In the genomic region with DNA sequence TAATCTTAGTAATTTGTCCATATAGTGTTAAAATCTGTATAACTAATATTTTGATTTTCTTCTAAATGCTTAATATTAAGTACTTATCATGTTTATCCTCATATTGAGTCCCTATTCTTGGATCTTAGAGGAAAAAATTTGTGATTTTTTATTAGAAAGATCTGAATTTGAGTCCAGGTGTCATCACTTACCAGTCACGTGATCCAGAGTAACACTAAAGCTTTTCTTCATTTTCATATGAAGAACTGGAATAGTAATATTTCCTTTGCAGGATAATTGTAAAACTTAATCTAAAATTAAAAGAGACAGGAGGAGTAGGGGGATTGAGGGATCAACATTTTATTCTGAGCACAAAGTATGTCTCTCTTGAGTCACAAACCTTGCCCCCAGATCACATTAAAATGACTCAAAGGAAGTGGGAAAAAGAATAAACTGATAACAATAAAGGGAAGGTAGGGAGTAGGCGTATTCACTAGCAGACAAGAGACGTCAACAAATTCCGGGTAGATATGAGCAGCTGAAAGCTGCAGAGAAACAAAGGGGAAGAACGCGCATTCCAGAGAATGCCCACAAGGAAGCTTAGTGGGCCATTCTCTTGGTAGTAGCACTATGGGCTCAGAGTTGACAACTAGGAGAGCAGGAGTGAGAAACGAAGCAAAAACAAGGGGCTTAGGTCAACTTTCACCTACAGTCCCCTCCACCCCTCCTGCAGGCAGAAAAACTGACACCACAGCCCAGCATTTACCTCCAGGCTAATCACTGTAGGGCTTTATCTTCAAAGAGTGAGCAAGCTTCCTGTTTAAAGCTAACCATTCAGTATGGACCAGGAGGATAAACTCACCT, we compare ENCODE assay signal across 3 cellular contexts.
A peak's percentile ranks its signal among the peaks of the same experiment; 100 is the strongest.
TF ChIP-seq lines count a peak whose summit lies in the region.

No MANE protein-coding gene starts in this region.

TF ChIP-seq in GM23338, 12 proteins besides CTCF, POLR2A, EP300 and RAD21 (continued from another document and continues in another):
- TF ChIP-seq, protein P1, sequence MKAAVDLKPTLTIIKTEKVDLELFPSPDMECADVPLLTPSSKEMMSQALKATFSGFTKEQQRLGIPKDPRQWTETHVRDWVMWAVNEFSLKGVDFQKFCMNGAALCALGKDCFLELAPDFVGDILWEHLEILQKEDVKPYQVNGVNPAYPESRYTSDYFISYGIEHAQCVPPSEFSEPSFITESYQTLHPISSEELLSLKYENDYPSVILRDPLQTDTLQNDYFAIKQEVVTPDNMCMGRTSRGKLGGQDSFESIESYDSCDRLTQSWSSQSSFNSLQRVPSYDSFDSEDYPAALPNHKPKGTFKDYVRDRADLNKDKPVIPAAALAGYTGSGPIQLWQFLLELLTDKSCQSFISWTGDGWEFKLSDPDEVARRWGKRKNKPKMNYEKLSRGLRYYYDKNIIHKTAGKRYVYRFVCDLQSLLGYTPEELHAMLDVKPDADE (IDR thresholded peaks at IDR 0.05): no peak
- TF ChIP-seq POLR2AphosphoS5 (IDR thresholded peaks at IDR 0.05; ENCODE audit: low read depth) (no peak), JUNB (IDR thresholded peaks at IDR 0.05; ENCODE audit: unreplicated experiment) (no peak)

TF ChIP-seq in SK-N-SH, 30 proteins besides CTCF, POLR2A, EP300 and RAD21 (continued from another document):
- TF ChIP-seq MXI1 (IDR thresholded peaks at IDR 0.05; ENCODE audit: low read depth, low read length): no peak
- TF ChIP-seq CHD2 (IDR thresholded peaks at IDR 0.05; ENCODE audit: low read length, partially characterized antibody): no peak
- no peak for TF ChIP-seq FOXM1 (IDR thresholded peaks at IDR 0.05; ENCODE audit: low read depth)
- no peak for TF ChIP-seq JUND (IDR thresholded peaks at IDR 0.05)
- TF ChIP-seq MEF2A (IDR thresholded peaks at IDR 0.05; ENCODE audit: borderline replicate concordance, low read depth): no peak
- TF ChIP-seq, protein P2, sequence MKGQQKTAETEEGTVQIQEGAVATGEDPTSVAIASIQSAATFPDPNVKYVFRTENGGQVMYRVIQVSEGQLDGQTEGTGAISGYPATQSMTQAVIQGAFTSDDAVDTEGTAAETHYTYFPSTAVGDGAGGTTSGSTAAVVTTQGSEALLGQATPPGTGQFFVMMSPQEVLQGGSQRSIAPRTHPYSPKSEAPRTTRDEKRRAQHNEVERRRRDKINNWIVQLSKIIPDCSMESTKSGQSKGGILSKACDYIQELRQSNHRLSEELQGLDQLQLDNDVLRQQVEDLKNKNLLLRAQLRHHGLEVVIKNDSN (IDR thresholded peaks at IDR 0.05; ENCODE audit: borderline replicate concordance, low read depth): no peak
- no peak for TF ChIP-seq YY1 (IDR thresholded peaks at IDR 0.05; ENCODE audit: low read depth)
- no peak for TF ChIP-seq NRF1 (IDR thresholded peaks at IDR 0.05; ENCODE audit: low read depth, low read length)
- TF ChIP-seq, protein P3, sequence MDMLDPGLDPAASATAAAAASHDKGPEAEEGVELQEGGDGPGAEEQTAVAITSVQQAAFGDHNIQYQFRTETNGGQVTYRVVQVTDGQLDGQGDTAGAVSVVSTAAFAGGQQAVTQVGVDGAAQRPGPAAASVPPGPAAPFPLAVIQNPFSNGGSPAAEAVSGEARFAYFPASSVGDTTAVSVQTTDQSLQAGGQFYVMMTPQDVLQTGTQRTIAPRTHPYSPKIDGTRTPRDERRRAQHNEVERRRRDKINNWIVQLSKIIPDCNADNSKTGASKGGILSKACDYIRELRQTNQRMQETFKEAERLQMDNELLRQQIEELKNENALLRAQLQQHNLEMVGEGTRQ (IDR thresholded peaks at IDR 0.05; ENCODE audit: borderline replicate concordance, low read depth, low read length): no peak
- no peak for TF ChIP-seq RXRA (IDR thresholded peaks at IDR 0.05; ENCODE audit: borderline replicate concordance, low read depth)
- no peak for TF ChIP-seq SMC3 (IDR thresholded peaks at IDR 0.05; ENCODE audit: low read depth, low read length)
- TF ChIP-seq NFIC (IDR thresholded peaks at IDR 0.05; ENCODE audit: borderline replicate concordance): no peak
- TF ChIP-seq, protein P4, sequence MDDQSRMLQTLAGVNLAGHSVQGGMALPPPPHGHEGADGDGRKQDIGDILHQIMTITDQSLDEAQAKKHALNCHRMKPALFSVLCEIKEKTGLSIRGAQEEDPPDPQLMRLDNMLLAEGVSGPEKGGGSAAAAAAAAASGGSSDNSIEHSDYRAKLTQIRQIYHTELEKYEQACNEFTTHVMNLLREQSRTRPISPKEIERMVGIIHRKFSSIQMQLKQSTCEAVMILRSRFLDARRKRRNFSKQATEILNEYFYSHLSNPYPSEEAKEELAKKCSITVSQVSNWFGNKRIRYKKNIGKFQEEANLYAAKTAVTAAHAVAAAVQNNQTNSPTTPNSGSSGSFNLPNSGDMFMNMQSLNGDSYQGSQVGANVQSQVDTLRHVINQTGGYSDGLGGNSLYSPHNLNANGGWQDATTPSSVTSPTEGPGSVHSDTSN (IDR thresholded peaks at IDR 0.05): no peak
- no peak for TF ChIP-seq SIN3A (IDR thresholded peaks at IDR 0.05; ENCODE audit: borderline replicate concordance, low read depth, low read length)

TF ChIP-seq in endothelial cell of umbilical vein, 7 proteins besides CTCF, POLR2A, EP300 and RAD21:
- TF ChIP-seq, protein P5, sequence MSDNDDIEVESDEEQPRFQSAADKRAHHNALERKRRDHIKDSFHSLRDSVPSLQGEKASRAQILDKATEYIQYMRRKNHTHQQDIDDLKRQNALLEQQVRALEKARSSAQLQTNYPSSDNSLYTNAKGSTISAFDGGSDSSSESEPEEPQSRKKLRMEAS (IDR thresholded peaks at IDR 0.05; ENCODE audit: insufficient read depth, insufficient read length): no peak
- TF ChIP-seq JUN (IDR thresholded peaks at IDR 0.05; ENCODE audit: borderline replicate concordance, insufficient read depth, insufficient read length, low read depth): peak; percentile 67
- peak; percentile 69 for TF ChIP-seq FOS (IDR thresholded peaks at IDR 0.05; ENCODE audit: borderline replicate concordance, insufficient read depth, low read length)
- TF ChIP-seq POLR2AphosphoS5 (IDR thresholded peaks at IDR 0.05; ENCODE audit: insufficient read depth, low read depth, low read length): peak; percentile 54
- peak; percentile 62 for TF ChIP-seq GATA2 (IDR thresholded peaks at IDR 0.05; ENCODE audit: insufficient read depth, insufficient read length, low read depth, low read length)
- no peak for TF ChIP-seq MYC (IDR thresholded peaks at IDR 0.05; ENCODE audit: low read depth, low read length)
- no peak for TF ChIP-seq EZH2 (IDR thresholded peaks at IDR 0.05; ENCODE audit: borderline replicate concordance, low read depth, low read length, severe bottlenecking)
TF ChIP-seq in endothelial cell of umbilical vein: peak in this region for 4.
